2 cellular contexts compared by ENCODE assay signal in the genomic region with DNA sequence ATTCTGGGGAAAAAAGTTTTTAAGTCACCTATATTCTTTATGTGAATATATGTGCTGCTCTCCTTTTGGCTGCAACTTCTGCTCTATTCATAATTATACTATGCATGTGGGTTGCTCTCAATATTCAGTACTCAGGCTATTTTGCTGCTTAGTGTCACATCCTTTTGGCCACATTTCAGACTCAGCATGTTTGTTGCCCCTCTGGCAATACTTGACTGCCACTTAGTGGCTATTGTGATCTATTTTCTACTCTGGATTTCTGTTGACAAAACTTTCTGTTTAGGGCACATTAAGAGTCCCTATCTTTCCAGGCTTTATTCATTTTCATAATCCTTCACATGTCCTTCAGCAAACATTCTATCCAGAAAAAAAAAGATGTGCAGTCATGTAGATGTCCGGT.
A peak's percentile ranks its signal among the peaks of the same experiment; 100 is the strongest.
TF ChIP-seq lines count a peak whose summit lies in the region.

No MANE protein-coding gene starts in this region.

TF ChIP-seq in HCT116, 20 proteins besides CTCF, POLR2A, EP300 and RAD21:
- TF ChIP-seq, protein P1, sequence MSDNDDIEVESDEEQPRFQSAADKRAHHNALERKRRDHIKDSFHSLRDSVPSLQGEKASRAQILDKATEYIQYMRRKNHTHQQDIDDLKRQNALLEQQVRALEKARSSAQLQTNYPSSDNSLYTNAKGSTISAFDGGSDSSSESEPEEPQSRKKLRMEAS (IDR thresholded peaks at IDR 0.05), result no peak
- TF ChIP-seq ELF1 (IDR thresholded peaks at IDR 0.05; ENCODE audit: borderline replicate concordance, low read depth), result no peak
- TF ChIP-seq POLR2AphosphoS5 (IDR thresholded peaks at IDR 0.05; ENCODE audit: low read depth, low read length), result no peak
- TF ChIP-seq TCF7L2 (IDR thresholded peaks at IDR 0.05; ENCODE audit: borderline replicate concordance, extremely low read depth, insufficient read depth, insufficient read length), result no peak
- TF ChIP-seq ZNF274 (IDR thresholded peaks at IDR 0.05; ENCODE audit: low read depth, low read length), result no peak
- no peak for TF ChIP-seq EGR1 (IDR thresholded peaks at IDR 0.05; ENCODE audit: low read depth)
- no peak for TF ChIP-seq YY1 (IDR thresholded peaks at IDR 0.05; ENCODE audit: extremely low read depth, insufficient replicate concordance, low read depth, low read length)
- TF ChIP-seq, protein P2, sequence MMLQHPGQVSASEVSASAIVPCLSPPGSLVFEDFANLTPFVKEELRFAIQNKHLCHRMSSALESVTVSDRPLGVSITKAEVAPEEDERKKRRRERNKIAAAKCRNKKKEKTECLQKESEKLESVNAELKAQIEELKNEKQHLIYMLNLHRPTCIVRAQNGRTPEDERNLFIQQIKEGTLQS (IDR thresholded peaks at IDR 0.05), result no peak
- TF ChIP-seq ZFX (IDR thresholded peaks at IDR 0.05), result no peak
- TF ChIP-seq JUND (IDR thresholded peaks at IDR 0.05), result no peak
- no peak for TF ChIP-seq EZH2phosphoT487 (IDR thresholded peaks at IDR 0.05; ENCODE audit: borderline replicate concordance)
- TF ChIP-seq, protein P3, sequence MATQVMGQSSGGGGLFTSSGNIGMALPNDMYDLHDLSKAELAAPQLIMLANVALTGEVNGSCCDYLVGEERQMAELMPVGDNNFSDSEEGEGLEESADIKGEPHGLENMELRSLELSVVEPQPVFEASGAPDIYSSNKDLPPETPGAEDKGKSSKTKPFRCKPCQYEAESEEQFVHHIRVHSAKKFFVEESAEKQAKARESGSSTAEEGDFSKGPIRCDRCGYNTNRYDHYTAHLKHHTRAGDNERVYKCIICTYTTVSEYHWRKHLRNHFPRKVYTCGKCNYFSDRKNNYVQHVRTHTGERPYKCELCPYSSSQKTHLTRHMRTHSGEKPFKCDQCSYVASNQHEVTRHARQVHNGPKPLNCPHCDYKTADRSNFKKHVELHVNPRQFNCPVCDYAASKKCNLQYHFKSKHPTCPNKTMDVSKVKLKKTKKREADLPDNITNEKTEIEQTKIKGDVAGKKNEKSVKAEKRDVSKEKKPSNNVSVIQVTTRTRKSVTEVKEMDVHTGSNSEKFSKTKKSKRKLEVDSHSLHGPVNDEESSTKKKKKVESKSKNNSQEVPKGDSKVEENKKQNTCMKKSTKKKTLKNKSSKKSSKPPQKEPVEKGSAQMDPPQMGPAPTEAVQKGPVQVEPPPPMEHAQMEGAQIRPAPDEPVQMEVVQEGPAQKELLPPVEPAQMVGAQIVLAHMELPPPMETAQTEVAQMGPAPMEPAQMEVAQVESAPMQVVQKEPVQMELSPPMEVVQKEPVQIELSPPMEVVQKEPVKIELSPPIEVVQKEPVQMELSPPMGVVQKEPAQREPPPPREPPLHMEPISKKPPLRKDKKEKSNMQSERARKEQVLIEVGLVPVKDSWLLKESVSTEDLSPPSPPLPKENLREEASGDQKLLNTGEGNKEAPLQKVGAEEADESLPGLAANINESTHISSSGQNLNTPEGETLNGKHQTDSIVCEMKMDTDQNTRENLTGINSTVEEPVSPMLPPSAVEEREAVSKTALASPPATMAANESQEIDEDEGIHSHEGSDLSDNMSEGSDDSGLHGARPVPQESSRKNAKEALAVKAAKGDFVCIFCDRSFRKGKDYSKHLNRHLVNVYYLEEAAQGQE (IDR thresholded peaks at IDR 0.05; ENCODE audit: low read depth), result no peak
- TF ChIP-seq, protein P4, sequence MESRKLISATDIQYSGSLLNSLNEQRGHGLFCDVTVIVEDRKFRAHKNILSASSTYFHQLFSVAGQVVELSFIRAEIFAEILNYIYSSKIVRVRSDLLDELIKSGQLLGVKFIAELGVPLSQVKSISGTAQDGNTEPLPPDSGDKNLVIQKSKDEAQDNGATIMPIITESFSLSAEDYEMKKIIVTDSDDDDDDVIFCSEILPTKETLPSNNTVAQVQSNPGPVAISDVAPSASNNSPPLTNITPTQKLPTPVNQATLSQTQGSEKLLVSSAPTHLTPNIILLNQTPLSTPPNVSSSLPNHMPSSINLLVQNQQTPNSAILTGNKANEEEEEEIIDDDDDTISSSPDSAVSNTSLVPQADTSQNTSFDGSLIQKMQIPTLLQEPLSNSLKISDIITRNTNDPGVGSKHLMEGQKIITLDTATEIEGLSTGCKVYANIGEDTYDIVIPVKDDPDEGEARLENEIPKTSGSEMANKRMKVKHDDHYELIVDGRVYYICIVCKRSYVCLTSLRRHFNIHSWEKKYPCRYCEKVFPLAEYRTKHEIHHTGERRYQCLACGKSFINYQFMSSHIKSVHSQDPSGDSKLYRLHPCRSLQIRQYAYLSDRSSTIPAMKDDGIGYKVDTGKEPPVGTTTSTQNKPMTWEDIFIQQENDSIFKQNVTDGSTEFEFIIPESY (IDR thresholded peaks at IDR 0.05; ENCODE audit: extremely low read depth, insufficient replicate concordance, low read length), result no peak
- no peak for TF ChIP-seq CEBPB (IDR thresholded peaks at IDR 0.05; ENCODE audit: low read depth)
- no peak for TF ChIP-seq EZH2 (IDR thresholded peaks at IDR 0.05)
- TF ChIP-seq SRF (IDR thresholded peaks at IDR 0.05; ENCODE audit: low read depth), result no peak
TF ChIP-seq in HCT116: peak in this region for 0.

TF ChIP-seq in HepG2, 621 proteins besides CTCF, POLR2A, EP300 and RAD21:
- TF ChIP-seq, protein P5, sequence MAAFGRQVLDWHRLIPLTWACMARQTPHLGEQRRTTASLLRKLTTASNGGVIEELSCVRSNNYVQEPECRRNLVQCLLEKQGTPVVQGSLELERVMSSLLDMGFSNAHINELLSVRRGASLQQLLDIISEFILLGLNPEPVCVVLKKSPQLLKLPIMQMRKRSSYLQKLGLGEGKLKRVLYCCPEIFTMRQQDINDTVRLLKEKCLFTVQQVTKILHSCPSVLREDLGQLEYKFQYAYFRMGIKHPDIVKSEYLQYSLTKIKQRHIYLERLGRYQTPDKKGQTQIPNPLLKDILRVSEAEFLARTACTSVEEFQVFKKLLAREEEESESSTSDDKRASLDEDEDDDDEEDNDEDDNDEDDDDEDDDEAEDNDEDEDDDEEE (CRISPR knock-in tag; IDR thresholded peaks at IDR 0.05), result no peak
- peak; percentile 32 for TF ChIP-seq STAG1 (CRISPR knock-in tag; IDR thresholded peaks at IDR 0.05)
